In genomic region chr1:14083277-14083676, GRCh38 we compare ENCODE assay signal across 20 cellular contexts.
DNase-seq lines count a peak whose midpoint lies in the region; ATAC-seq and TF ChIP-seq lines count a peak whose summit lies in the region.
"Had no signal": no experiment of that assay in that cellular context is flagged by ENCODE, and none has a peak within 500 bp of the region (broad histone marks: within the 10 kb centered on the region; RNA-seq: fewer than 3 reads in every experiment).

No MANE protein-coding gene starts in this region.

- no peak for TF ChIP-seq POLR2A in breast epithelium (IDR thresholded peaks at IDR 0.05)

- no peaks in the 10 kb centered on the region for H3K36me3 Mint-ChIP-seq in MCF 10A (ENCODE audit: insufficient read depth, unreplicated experiment)
- no peaks in the 10 kb centered on the region for H3K36me3 Mint-ChIP-seq in glutamatergic neuron (ENCODE audit: unreplicated experiment)
- H3K36me3 Mint-ChIP-seq: CD8-positive, alpha-beta T cell had no signal

- POLR2A ChIA-PET in MCF 10A (lab: Yijun Ruan, JAX), result no interaction called here

- no peak overlapping the region for H3K4me2 ChIP-seq in trophoblast cell (ENCODE audit: low read length)
- H3K4me2 ChIP-seq: A549; BLaER1 treated with 17β-estradiol and CSF1 and Interleukin-3, amounts not matched to agents 10 nM and 100 nM had no signal

- no peak overlapping the region for H3K4me3 ChIP-seq in breast epithelium
- H3K4me3 ChIP-seq in fibroblast of mammary gland (ENCODE audit: control insufficient read depth, low read depth, low read length), result no peak overlapping the region
- no peak overlapping the region for H3K4me3 ChIP-seq in trophoblast cell (ENCODE audit: low read depth, low read length)
- H3K4me3 ChIP-seq: A549; BLaER1 treated with 17β-estradiol and CSF1 and Interleukin-3, amounts not matched to agents 10 nM and 100 nM had no signal

- H3K14ac ChIP-seq in trophoblast cell (ENCODE audit: low read length), result no peak overlapping the region

- intact Hi-C loops in MCF 10A (cut with micrococcal nuclease), result no loop called here
- intact Hi-C loops in breast epithelium (cut with DNase I; ENCODE audit: low total_unique reads), result no loop called here

- BruUV-seq in MCF 10A (replicated peaks; lab: Mats Ljungman, UMichigan), result no TSS peak

- no peaks in the 10 kb centered on the region for H3K36me3 ChIP-seq in breast epithelium
- H3K36me3 ChIP-seq in trophoblast cell (ENCODE audit: control insufficient read depth in 1 of 2, insufficient read depth in 2 of 2, low read length in 2 of 2), result no peaks in the 10 kb centered on the region
- H3K36me3 ChIP-seq: BLaER1 treated with 17β-estradiol and CSF1 and Interleukin-3, amounts not matched to agents 10 nM and 100 nM had no signal

- no peak overlapping the region for H2AK5ac ChIP-seq in trophoblast cell (ENCODE audit: low read length)

- H3K9me3 Mint-ChIP-seq in MCF 10A (ENCODE audit: unreplicated experiment) (no peaks in the 10 kb centered on the region), glutamatergic neuron (ENCODE audit: unreplicated experiment) (no peaks in the 10 kb centered on the region)
- H3K9me3 Mint-ChIP-seq: CD4-positive, alpha-beta T cell; CD8-positive, alpha-beta T cell had no signal

- DNase-seq in MCF 10A (ENCODE audit: unreplicated experiment) (no peak), breast epithelium (ENCODE audit: low spot score in 2 of 2) (no peak), fibroblast of mammary gland (ENCODE audit: low read depth) (peak; percentile 7), glutamatergic neuron (no peak), trophoblast cell (peak; percentile 14 to 64), mesenteric fat pad (ENCODE audit: low spot score) (no peak)
- DNase-seq: AML-193; Caco-2; Calu3; CD4-positive, alpha-beta T cell; CD8-positive, alpha-beta T cell; DMS79 treated with DMSO at 0.1 percent for 48 hours; GF-D8 had no signal

- H2AFZ ChIP-seq in trophoblast cell (ENCODE audit: insufficient read depth, low read length, poor library complexity), result no peak overlapping the region

- no peak overlapping the region for H2BK120ac ChIP-seq in trophoblast cell (ENCODE audit: insufficient read depth, low read length, poor library complexity)

- H3K27me3 ChIP-seq in breast epithelium (no peaks in the 10 kb centered on the region), trophoblast cell (ENCODE audit: insufficient read depth, low read length) (no peaks in the 10 kb centered on the region)
- H3K27me3 ChIP-seq: BLaER1 treated with 17β-estradiol and CSF1 and Interleukin-3, amounts not matched to agents 10 nM and 100 nM had no signal

- H3K79me2 ChIP-seq in trophoblast cell (ENCODE audit: control insufficient read depth, insufficient read depth, low read length, poor library complexity), result no peaks in the 10 kb centered on the region

- H3K9me3 ChIP-seq in breast epithelium, result no peaks in the 10 kb centered on the region
- H3K9me3 ChIP-seq in trophoblast cell (ENCODE audit: insufficient read depth, low read depth, low read length), result no peaks in the 10 kb centered on the region
- H3K9me3 ChIP-seq: A549; BLaER1 treated with 17β-estradiol and CSF1 and Interleukin-3, amounts not matched to agents 10 nM and 100 nM; Caco-2 had no signal

- no peak overlapping the region for H3K23ac ChIP-seq in trophoblast cell (ENCODE audit: low read length)

- H4K8ac ChIP-seq in trophoblast cell (ENCODE audit: low read depth, low read length), result no peak overlapping the region

- no peak overlapping the region for H4K12ac ChIP-seq in trophoblast cell (ENCODE audit: low read depth, low read length)

- H3K27me3 Mint-ChIP-seq in MCF 10A (ENCODE audit: insufficient read depth, unreplicated experiment) (no peaks in the 10 kb centered on the region), glutamatergic neuron (ENCODE audit: unreplicated experiment) (no peaks in the 10 kb centered on the region)
- H3K27me3 Mint-ChIP-seq: B cell had no signal

- H2BK12ac ChIP-seq in trophoblast cell (ENCODE audit: low read length), result no peak overlapping the region

- TF ChIP-seq CTCF in MCF 10A (IDR thresholded peaks at IDR 0.05; ENCODE audit: unreplicated experiment) (no peak), breast epithelium (IDR thresholded peaks at IDR 0.05) (no peak), fibroblast of mammary gland (conservative IDR thresholded peaks at IDR 0.05; ENCODE audit: control insufficient read depth, insufficient read depth, low read depth, low read length) (no peak), glutamatergic neuron (IDR thresholded peaks at IDR 0.05; ENCODE audit: partially characterized antibody, unreplicated experiment) (no peak)

- CTCF ChIA-PET in MCF 10A (lab: Yijun Ruan, JAX), result interaction anchor here (0.7 kb wide), 1 partner anchor 874 kb away, joined by 3 read pairs; no protein-coding TSS in a partner anchor

- H2BK5ac ChIP-seq in trophoblast cell (ENCODE audit: low read depth, low read length, poor library complexity), result no peak overlapping the region

- ATAC-seq in GM21528 (IDR thresholded peaks at IDR 0.05; ENCODE audit: low FRiP score, unreplicated experiment) (no peak), HG02623 (IDR thresholded peaks at IDR 0.05; ENCODE audit: unreplicated experiment) (no peak)
- ATAC-seq: A549; CD8-positive, alpha-beta T cell had no signal

- H3K27ac ChIP-seq in breast epithelium (no peak overlapping the region), trophoblast cell (ENCODE audit: low read depth, low read length) (no peak overlapping the region)
- H3K27ac ChIP-seq: 22Rv1; A549; BLaER1 treated with 17β-estradiol and CSF1 and Interleukin-3, amounts not matched to agents 10 nM and 100 nM; C4-2B had no signal

- no peak overlapping the region for H3K18ac ChIP-seq in trophoblast cell (ENCODE audit: low read length)

- H3K4me1 ChIP-seq in breast epithelium (no peaks in the 10 kb centered on the region), trophoblast cell (ENCODE audit: control insufficient read depth in 1 of 2, insufficient read depth in 2 of 2, low read length in 2 of 2) (no peaks in the 10 kb centered on the region)
- H3K4me1 ChIP-seq: A549; BLaER1 treated with 17β-estradiol and CSF1 and Interleukin-3, amounts not matched to agents 10 nM and 100 nM; Caco-2 had no signal

- H3K27ac Mint-ChIP-seq in MCF 10A (ENCODE audit: low read depth, unreplicated experiment) (peak overlapping the region; percentile 33), glutamatergic neuron (ENCODE audit: unreplicated experiment) (no peak overlapping the region)
- H3K27ac Mint-ChIP-seq: B cell; CD4-positive, alpha-beta T cell; CD8-positive, alpha-beta T cell had no signal

- peaks cover 7% of the 10 kb centered on the region for H3K4me1 Mint-ChIP-seq in MCF 10A (ENCODE audit: insufficient read depth, unreplicated experiment)
- peaks cover 5% of the 10 kb centered on the region for H3K4me1 Mint-ChIP-seq in glutamatergic neuron (ENCODE audit: low read depth, unreplicated experiment)
- H3K4me1 Mint-ChIP-seq: B cell had no signal

- H3K4me3 Mint-ChIP-seq in MCF 10A (ENCODE audit: unreplicated experiment) (no peak overlapping the region), glutamatergic neuron (ENCODE audit: unreplicated experiment) (peak overlapping the region; percentile 6)
- H3K4me3 Mint-ChIP-seq: B cell; CD4-positive, alpha-beta T cell; CD8-positive, alpha-beta T cell had no signal

- H4K91ac ChIP-seq in trophoblast cell (ENCODE audit: low read depth, low read length), result no peak overlapping the region

- no peaks in the 10 kb centered on the region for H3K79me1 ChIP-seq in trophoblast cell (ENCODE audit: low read length)

- H3K4ac ChIP-seq in trophoblast cell (ENCODE audit: low read depth, low read length), result no peak overlapping the region

- H3K9ac ChIP-seq in trophoblast cell (ENCODE audit: low read length), result no peak overlapping the region
- H3K9ac ChIP-seq: BLaER1 treated with 17β-estradiol and CSF1 and Interleukin-3, amounts not matched to agents 10 nM and 100 nM had no signal

Comparison
In these comparisons a context has a peak if more than half of its experiments do, and no peak if none do; other contexts are left out.
1. DNase-seq: peak in fibroblast of mammary gland (single experiment) and trophoblast cell (2 of 2); none in MCF 10A (single experiment), breast epithelium (0 of 2), glutamatergic neuron (single experiment) and mesenteric fat pad (single experiment).